In genomic region chr11:44760917-44761545, GRCh38 we compare ENCODE assay signal across 10 cellular contexts. TPM values are rescaled to one million over a fixed set of nuclear protein-coding genes. Genes with fewer than 3 reads are reported as not detected.
DNase-seq lines count a peak whose midpoint lies in the region; ATAC-seq and TF ChIP-seq lines count a peak whose summit lies in the region.
"Had no signal": no experiment of that assay in that cellular context is flagged by ENCODE, and none has a peak within 500 bp of the region (broad histone marks: within the 10 kb centered on the region; RNA-seq: fewer than 3 reads in every experiment).

No MANE protein-coding gene starts in this region.

- DNase-seq in BJ (ENCODE audit: low read depth) (peak; percentile 39), Peyer's patch (peak in 1 of 3 donors; percentile 70), esophagus squamous epithelium (lab: John Stamatoyannopoulos, UW) (no peak), nephron progenitor cell (no peak), nucleus accumbens (lab: John Stamatoyannopoulos, UW) (no peak), middle frontal gyrus (ENCODE audit: extremely low spot score, low spot score) (no peak)
- no peak for DNase-seq in activated CD8-positive, alpha-beta memory T cell treated with anti-CD3 and anti-CD28 coated beads for 24 hours
- DNase-seq: activated CD4-positive, alpha-beta T cell treated with anti-CD3 and anti-CD28 coated beads, Interleukin-2, amount 50 U/mL, for 1 hour; kidney had no signal

- H3K27me3 ChIP-seq in BJ (ENCODE audit: control insufficient read depth, insufficient read depth, low read length), result 0 out of 2 replicates have a peak, but pooled peaks cover 3% of the 10 kb centered on the region
- no peaks in the 10 kb centered on the region for H3K27me3 ChIP-seq in Peyer's patch
- no peaks in the 10 kb centered on the region for H3K27me3 ChIP-seq in esophagus squamous epithelium

- H3K4me3 ChIP-seq in BJ (ENCODE audit: low read depth, low read length), result no peak overlapping the region
- no peak overlapping the region for H3K4me3 ChIP-seq in Peyer's patch
- H3K4me3 ChIP-seq in esophagus squamous epithelium, result no peak overlapping the region

- peak overlapping the region in 3 of 4 donors; percentile 3 to 60 (median 37) for H3K27ac ChIP-seq in Peyer's patch
- H3K27ac ChIP-seq in esophagus squamous epithelium, result peak overlapping the region; percentile 20 to 88 (median 65)

- peaks cover under 1% of the 10 kb centered on the region for H3K27me3 Mint-ChIP-seq in nephron progenitor cell (ENCODE audit: low read depth, poor library complexity)

- H3K36me3 ChIP-seq in BJ (ENCODE audit: control insufficient read depth, insufficient read depth, low read length) (no peaks in the 10 kb centered on the region), Peyer's patch (no peaks in the 10 kb centered on the region), esophagus squamous epithelium (no peaks in the 10 kb centered on the region)

- no peak overlapping the region for H3K27ac Mint-ChIP-seq in nephron progenitor cell

- peaks cover 23% of the 10 kb centered on the region for H3K9me3 Mint-ChIP-seq in nephron progenitor cell

- TF ChIP-seq CTCF in BJ (IDR thresholded peaks at IDR 0.05; ENCODE audit: insufficient read depth, low read depth, low read length), result no peak
- no peak for TF ChIP-seq CTCF in Peyer's patch (IDR thresholded peaks at IDR 0.05)
- TF ChIP-seq CTCF in esophagus squamous epithelium (IDR thresholded peaks at IDR 0.05), result no peak
- TF ChIP-seq CTCF in nephron progenitor cell (IDR thresholded peaks at IDR 0.05), result peak; percentile 31

- H3K4me3 Mint-ChIP-seq in nephron progenitor cell, result peak overlapping the region; percentile 21

- TF ChIP-seq POLR2A in Peyer's patch (IDR thresholded peaks at IDR 0.05), result no peak
- no peak for TF ChIP-seq POLR2A in esophagus squamous epithelium (IDR thresholded peaks at IDR 0.05)

- POLR2A ChIA-PET in BJ (lab: Charles Lee), result interaction anchor here (0.5 kb wide), 1 partner anchor 81 kb away, joined by 3 read pairs; no protein-coding TSS in a partner anchor

- intact Hi-C loops in esophagus squamous epithelium (cut with DNase I), result no loop called here

- WGBS in esophagus squamous epithelium, 2 donors, result 37 to 59% methylated on average over 6 to 10 of the region's 10 CpGs

- H3K4me1 ChIP-seq in Peyer's patch (peaks cover 0 to 11% (median 0%) of the 10 kb centered on the region in 4 donors), esophagus squamous epithelium (peaks cover 0 to 39% (median 10%) of the 10 kb centered on the region in 3 donors)

- CTCF ChIA-PET in BJ (lab: Yijun Ruan, JAX), result interaction anchor here (1.0 to 1.6 kb wide), 4 partner anchors 11 to 139 kb away, joined by 3 to 4 read pairs (median 3); no protein-coding TSS in a partner anchor

- no peak for ATAC-seq in GM18909 (IDR thresholded peaks at IDR 0.05; ENCODE audit: poor library complexity, unreplicated experiment)

- H3K36me3 Mint-ChIP-seq in nephron progenitor cell (ENCODE audit: low read depth), result peaks cover 21% of the 10 kb centered on the region

- H3K4me1 Mint-ChIP-seq in nephron progenitor cell, result peaks cover 73% of the 10 kb centered on the region

- no peaks in the 10 kb centered on the region for H3K9me3 ChIP-seq in Peyer's patch
- peaks cover 0 to 12% (median 6%) of the 10 kb centered on the region in 3 donors for H3K9me3 ChIP-seq in esophagus squamous epithelium

RNA-seq across cellular contexts. Expression of gene TSPAN18, which starts 34.3 kb away (rescaled TPM):
- 0.20 and 0.55 TPM in 2 replicates for polyA plus RNA-seq in BJ (2011; rRNA removed)
- 0.05 and 0.46 TPM in 2 replicates for polyA minus RNA-seq in BJ (2011; rRNA and poly(A)+ RNA removed)
- total RNA-seq in Peyer's patch, result 10 to 100 TPM in 1 of 4 donors, 1 to 10 TPM in 3; 1.1 to 19.8 (median 3.1) TPM
- 1 to 10 TPM in 3 of 4 donors, under 1 TPM in 1; 0.80 to 4.4 (median 2.0) TPM for total RNA-seq in esophagus squamous epithelium
